In genomic region chr18:74108460-74108859, GRCh38 we compare ENCODE assay signal across 24 cellular contexts. TPM values are rescaled to one million over a fixed set of nuclear protein-coding genes. Genes with fewer than 3 reads are reported as not detected.
"Had no signal": no experiment of that assay in that cellular context is flagged by ENCODE, and none has a peak within 500 bp of the region (broad histone marks: within the 10 kb centered on the region; RNA-seq: fewer than 3 reads in every experiment).

No MANE protein-coding gene starts in this region.

- H3K27me3 Mint-ChIP-seq: activated CD4-positive, alpha-beta memory T cell treated with anti-CD3 and anti-CD28 coated beads for 36 hours; effector memory CD8-positive, alpha-beta T cell had no signal

- ATAC-seq: activated naive CD4-positive, alpha-beta T cell treated with anti-CD3 and anti-CD28 coated beads, Interleukin-2, amount 50 U/mL, for 72 hours; activated T-cell treated with anti-CD3 and anti-CD28 coated beads, Interleukin-2, amount 50 U/mL, for 4 hours; body of pancreas; effector memory CD8-positive, alpha-beta T cell; foreskin keratinocyte; gastrocnemius medialis; heart left ventricle; WTC11 had no signal

- H3K4me1 Mint-ChIP-seq: WTC11 had no signal

- DNase-seq: activated CD4-positive, alpha-beta memory T cell treated with anti-CD3 and anti-CD28 coated beads for 36 hours; activated CD4-positive, alpha-beta T cell treated with anti-CD3 and anti-CD28 coated beads for 1 hour; activated CD4-positive, alpha-beta T cell treated with anti-CD3 and anti-CD28 coated beads for 4 hours; activated CD8-positive, alpha-beta memory T cell treated with anti-CD3 and anti-CD28 coated beads for 24 hours; activated effector memory CD4-positive, alpha-beta T cell treated with anti-CD3 and anti-CD28 coated beads, Interleukin-2, amount 50 U/mL, for 16 hours; activated T-cell treated with anti-CD3 and anti-CD28 coated beads, Interleukin-2, amount 50 U/mL, for 4 hours; adrenal gland; amygdala; aorta; body of pancreas; caudate nucleus; cortex of kidney; dermis blood vessel endothelial cell; effector CD4-positive, alpha-beta T cell; effector memory CD8-positive, alpha-beta T cell; erythroblast; foreskin keratinocyte; gastrocnemius medialis; glutamatergic neuron; heart left ventricle had no signal

- FAIRE-seq: colon had no signal

- H3K27ac Mint-ChIP-seq: activated CD4-positive, alpha-beta memory T cell treated with anti-CD3 and anti-CD28 coated beads for 36 hours; activated T-helper 2 cell treated with anti-CD3 and anti-CD28 coated beads, Interferon-gamma antibody, Interleukin-2, Interleukin-4, amounts not matched to agents 10 μg/mL and 5 μg/mL and 100 μg/mL, durations not matched to agents 14 hours and 24 hours and 36 hours; effector memory CD8-positive, alpha-beta T cell; WTC11 had no signal

- H3K4me3 Mint-ChIP-seq: activated CD4-positive, alpha-beta memory T cell treated with anti-CD3 and anti-CD28 coated beads for 36 hours; activated T-cell treated with anti-CD3 and anti-CD28 coated beads, Interleukin-2, amount 50 U/mL, for 4 hours; effector memory CD8-positive, alpha-beta T cell; WTC11 had no signal

RNA-seq across cellular contexts. Expression of gene FBXO15, which starts 39.2 kb away (rescaled TPM):
- total RNA-seq: gastrocnemius medialis had no signal
